26 cellular contexts compared by ENCODE assay signal in genomic region chr10:125547010-125547650, GRCh38.
"Had no signal": no experiment of that assay in that cellular context is flagged by ENCODE, and none has a peak within 500 bp of the region (broad histone marks: within the 10 kb centered on the region; RNA-seq: fewer than 3 reads in every experiment).

No MANE protein-coding gene starts in this region.

- H3K27ac Mint-ChIP-seq: activated CD8-positive, alpha-beta T cell treated with anti-CD3 and anti-CD28 coated beads for 36 hours; activated naive CD4-positive, alpha-beta T cell treated with anti-CD3 and anti-CD28 coated beads, Interleukin-2, amount 10 ng/mL, durations not matched to agents 7 days and 5 days; activated naive CD4-positive, alpha-beta T cell treated with anti-CD3 and anti-CD28 coated beads, Interleukin-2, amount 50 U/mL, for 72 hours; activated naive CD8-positive, alpha-beta T cell treated with anti-CD3 and anti-CD28 coated beads, Interleukin-2, amount 10 ng/mL, durations not matched to agents 7 days and 5 days; activated T-helper 1 cell treated with anti-CD3 and anti-CD28 coated beads, Interleukin-12 subunit alpha, Interleukin-12 subunit beta, Interleukin-2, Interleukin-4 antibody, amounts not matched to agents 30 ng/mL and 10 ng/mL and 1 ng/mL, durations not matched to agents 14 hours and 24 hours and 36 hours; activated T-helper 2 cell treated with anti-CD3 and anti-CD28 coated beads, Interferon-gamma antibody, Interleukin-2, Interleukin-4, amounts not matched to agents 10 μg/mL and 5 μg/mL and 100 μg/mL, durations not matched to agents 14 hours and 24 hours and 36 hours; brain; dendritic cell treated with granulocyte-macrophage colony-stimulating factor and Interleukin-4, amounts not matched to agents 40 ng/mL and 50 ng/mL, for 4 days had no signal

- H3K4me3 ChIP-seq: ascending aorta, breast epithelium, cardiac muscle cell, coronary artery, dorsolateral prefrontal cortex, esophagus squamous epithelium had no signal

- H3K36me3 Mint-ChIP-seq: activated naive CD4-positive, alpha-beta T cell treated with anti-CD3 and anti-CD28 coated beads, Interleukin-2, amount 10 ng/mL, durations not matched to agents 7 days and 5 days; activated naive CD4-positive, alpha-beta T cell treated with anti-CD3 and anti-CD28 coated beads, Interleukin-2, amount 50 U/mL, for 72 hours; activated naive CD8-positive, alpha-beta T cell treated with anti-CD3 and anti-CD28 coated beads, Interleukin-2, amount 10 ng/mL, durations not matched to agents 7 days and 5 days; brain had no signal

- H3K27me3 ChIP-seq: ascending aorta, breast epithelium, cardiac muscle cell had no signal

- DNase-seq: activated CD4-positive, alpha-beta T cell treated with anti-CD3 and anti-CD28 coated beads for 48 hours; activated CD4-positive, alpha-beta T cell treated with anti-CD3 and anti-CD28 coated beads, Interleukin-2, amount 50 U/mL, for 1 hour; activated CD4-positive, alpha-beta T cell treated with anti-CD3 and anti-CD28 coated beads, Interleukin-2, amount 50 U/mL, for 48 hours; activated CD8-positive, alpha-beta memory T cell treated with anti-CD3 and anti-CD28 coated beads for 24 hours; activated CD8-positive, alpha-beta T cell treated with anti-CD3 and anti-CD28 coated beads for 36 hours; activated gamma-delta T cell; activated naive CD4-positive, alpha-beta T cell; activated naive CD4-positive, alpha-beta T cell treated with anti-CD3 and anti-CD28 coated beads, Interleukin-2, amount 10 ng/mL, durations not matched to agents 7 days and 5 days; activated naive CD8-positive, alpha-beta T cell treated with anti-CD3 and anti-CD28 coated beads, Interleukin-2, amount 10 ng/mL, durations not matched to agents 7 days and 5 days; activated T-cell treated with anti-CD3 and anti-CD28 coated beads, Interleukin-2, amount 50 U/mL, for 48 hours; central memory CD4-positive, alpha-beta T cell; dorsolateral prefrontal cortex; effector memory CD4-positive, alpha-beta T cell; erythroblast; esophagus squamous epithelium; hippocampal formation; T-helper 2 cell had no signal

- H3K4me1 Mint-ChIP-seq: activated naive CD4-positive, alpha-beta T cell treated with anti-CD3 and anti-CD28 coated beads, Interleukin-2, amount 10 ng/mL, durations not matched to agents 7 days and 5 days had no signal

- H3K36me3 ChIP-seq: ascending aorta, breast epithelium, cardiac muscle cell, esophagus squamous epithelium had no signal

- H3K4me1 ChIP-seq: ascending aorta, breast epithelium, esophagus squamous epithelium had no signal

- H3K27me3 Mint-ChIP-seq: activated CD8-positive, alpha-beta T cell treated with anti-CD3 and anti-CD28 coated beads for 36 hours; activated naive CD4-positive, alpha-beta T cell treated with anti-CD3 and anti-CD28 coated beads, Interleukin-2, amount 10 ng/mL, durations not matched to agents 7 days and 5 days; activated naive CD8-positive, alpha-beta T cell treated with anti-CD3 and anti-CD28 coated beads, Interleukin-2, amount 10 ng/mL, durations not matched to agents 7 days and 5 days; dendritic cell treated with granulocyte-macrophage colony-stimulating factor and Interleukin-4, amounts not matched to agents 40 ng/mL and 50 ng/mL, for 4 days had no signal

- H3K9me3 Mint-ChIP-seq: activated CD8-positive, alpha-beta T cell treated with anti-CD3 and anti-CD28 coated beads for 36 hours; activated naive CD4-positive, alpha-beta T cell treated with anti-CD3 and anti-CD28 coated beads, Interleukin-2, amount 10 ng/mL, durations not matched to agents 7 days and 5 days; activated naive CD8-positive, alpha-beta T cell treated with anti-CD3 and anti-CD28 coated beads, Interleukin-2, amount 10 ng/mL, durations not matched to agents 7 days and 5 days; activated T-helper 1 cell treated with anti-CD3 and anti-CD28 coated beads, Interleukin-12 subunit alpha, Interleukin-12 subunit beta, Interleukin-2, Interleukin-4 antibody, amounts not matched to agents 30 ng/mL and 10 ng/mL and 1 ng/mL, durations not matched to agents 14 hours and 24 hours and 36 hours; activated T-helper 2 cell treated with anti-CD3 and anti-CD28 coated beads, Interferon-gamma antibody, Interleukin-2, Interleukin-4, amounts not matched to agents 10 μg/mL and 5 μg/mL and 100 μg/mL, durations not matched to agents 14 hours and 24 hours and 36 hours had no signal

- H3K9me3 ChIP-seq: ascending aorta had no signal

- ATAC-seq: activated CD8-positive, alpha-beta T cell treated with anti-CD3 and anti-CD28 coated beads for 36 hours; activated naive CD4-positive, alpha-beta T cell treated with anti-CD3 and anti-CD28 coated beads, Interleukin-2, amount 50 U/mL, for 72 hours had no signal

- H3K27ac ChIP-seq: ascending aorta, breast epithelium, cardiac muscle cell, coronary artery, dorsolateral prefrontal cortex, esophagus squamous epithelium had no signal

- H3K4me3 Mint-ChIP-seq: activated CD8-positive, alpha-beta T cell treated with anti-CD3 and anti-CD28 coated beads for 36 hours; activated naive CD4-positive, alpha-beta T cell treated with anti-CD3 and anti-CD28 coated beads, Interleukin-2, amount 10 ng/mL, durations not matched to agents 7 days and 5 days; activated naive CD8-positive, alpha-beta T cell treated with anti-CD3 and anti-CD28 coated beads, Interleukin-2, amount 10 ng/mL, durations not matched to agents 7 days and 5 days; activated T-helper 1 cell treated with anti-CD3 and anti-CD28 coated beads, Interleukin-12 subunit alpha, Interleukin-12 subunit beta, Interleukin-2, Interleukin-4 antibody, amounts not matched to agents 30 ng/mL and 10 ng/mL and 1 ng/mL, durations not matched to agents 14 hours and 24 hours and 36 hours; brain; dendritic cell treated with granulocyte-macrophage colony-stimulating factor and Interleukin-4, amounts not matched to agents 40 ng/mL and 50 ng/mL, for 4 days had no signal
